Comparison of ENCODE assay signal across 22 cellular contexts in the genomic region with DNA sequence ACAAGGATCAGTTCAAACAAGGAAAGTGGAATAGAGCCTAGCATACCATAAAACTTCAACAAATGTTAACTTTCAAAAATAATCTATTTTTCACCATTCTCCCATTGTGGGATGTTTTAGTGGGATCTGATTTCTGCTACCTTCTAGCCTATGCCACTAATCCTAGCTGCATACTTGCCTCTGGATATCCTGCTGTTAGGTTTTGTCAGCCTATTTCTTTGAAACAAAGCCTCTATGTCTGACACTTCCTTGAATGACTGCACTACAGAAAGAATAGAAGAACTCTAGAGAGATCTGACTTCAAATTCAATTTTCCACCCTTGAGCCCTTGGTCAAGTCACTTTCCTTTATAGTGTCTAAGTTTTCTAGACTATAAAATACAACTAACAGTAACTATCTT.
"Had no signal": no experiment of that assay in that cellular context is flagged by ENCODE, and none has a peak within 500 bp of the region (broad histone marks: within the 10 kb centered on the region; RNA-seq: fewer than 3 reads in every experiment).

No MANE protein-coding gene starts in this region.

- H3K9me3 Mint-ChIP-seq: activated naive CD4-positive, alpha-beta T cell treated with anti-CD3 and anti-CD28 coated beads, Interleukin-2, amount 50 U/mL, for 24 hours; activated naive CD8-positive, alpha-beta T cell treated with anti-CD3 and anti-CD28 coated beads, Interleukin-2, amount 50 U/mL, for 24 hours; activated T-helper 2 cell treated with anti-CD3 and anti-CD28 coated beads, Interferon-gamma antibody, Interleukin-2, Interleukin-4, amounts not matched to agents 10 μg/mL and 5 μg/mL and 100 μg/mL, durations not matched to agents 14 hours and 24 hours and 36 hours; T-helper 2 cell treated with Interferon-gamma antibody and Interleukin-4, amounts not matched to agents 5 μg/mL and 100 μg/mL, for 36 hours had no signal

- H2AFZ ChIP-seq: hepatocyte had no signal

- H3K4me1 ChIP-seq: gastroesophageal sphincter, spleen, suprapubic skin, tibial artery, upper lobe of right lung had no signal

- ATAC-seq: activated CD4-positive, alpha-beta T cell treated with anti-CD3 and anti-CD28 coated beads for 36 hours; activated CD8-positive, alpha-beta memory T cell treated with anti-CD3 and anti-CD28 coated beads, Interleukin-2, amount 10 ng/mL, durations not matched to agents 7 days and 5 days; activated CD8-positive, alpha-beta T cell treated with anti-CD3 and anti-CD28 coated beads, Interleukin-2, amount 10 ng/mL, durations not matched to agents 7 days and 5 days; activated naive CD8-positive, alpha-beta T cell treated with anti-CD3 and anti-CD28 coated beads, Interleukin-2, amount 50 U/mL, for 24 hours; gastroesophageal sphincter; naive thymus-derived CD8-positive, alpha-beta T cell; right cardiac atrium; upper lobe of right lung had no signal

- H3K27ac ChIP-seq: gastroesophageal sphincter, hepatocyte, spleen, suprapubic skin, tibial artery, upper lobe of right lung had no signal

- H3K79me2 ChIP-seq: hepatocyte had no signal

- H3K4me1 Mint-ChIP-seq: activated CD4-positive, alpha-beta T cell treated with anti-CD3 and anti-CD28 coated beads for 36 hours; activated CD8-positive, alpha-beta memory T cell treated with anti-CD3 and anti-CD28 coated beads, Interleukin-2, amount 10 ng/mL, durations not matched to agents 7 days and 5 days; activated naive CD4-positive, alpha-beta T cell treated with anti-CD3 and anti-CD28 coated beads, Interleukin-2, amount 50 U/mL, for 24 hours; activated naive CD8-positive, alpha-beta T cell treated with anti-CD3 and anti-CD28 coated beads, Interleukin-2, amount 50 U/mL, for 24 hours; naive thymus-derived CD8-positive, alpha-beta T cell had no signal

- H3K36me3 ChIP-seq: gastroesophageal sphincter, spleen, suprapubic skin, tibial artery, upper lobe of right lung had no signal

- H3K4me3 Mint-ChIP-seq: activated CD4-positive, alpha-beta T cell treated with anti-CD3 and anti-CD28 coated beads for 36 hours; activated CD8-positive, alpha-beta memory T cell treated with anti-CD3 and anti-CD28 coated beads, Interleukin-2, amount 10 ng/mL, durations not matched to agents 7 days and 5 days; activated CD8-positive, alpha-beta T cell treated with anti-CD3 and anti-CD28 coated beads, Interleukin-2, amount 10 ng/mL, durations not matched to agents 7 days and 5 days; activated naive CD4-positive, alpha-beta T cell treated with anti-CD3 and anti-CD28 coated beads, Interleukin-2, amount 50 U/mL, for 24 hours; activated naive CD8-positive, alpha-beta T cell treated with anti-CD3 and anti-CD28 coated beads, Interleukin-2, amount 50 U/mL, for 24 hours; naive thymus-derived CD8-positive, alpha-beta T cell; T-helper 2 cell treated with Interferon-gamma antibody and Interleukin-4, amounts not matched to agents 5 μg/mL and 100 μg/mL, for 36 hours had no signal

- H3K27me3 ChIP-seq: gastroesophageal sphincter, hepatocyte, spleen, suprapubic skin, tibial artery, upper lobe of right lung had no signal

- H3K36me3 Mint-ChIP-seq: activated CD8-positive, alpha-beta memory T cell treated with anti-CD3 and anti-CD28 coated beads, Interleukin-2, amount 10 ng/mL, durations not matched to agents 7 days and 5 days; activated naive CD4-positive, alpha-beta T cell treated with anti-CD3 and anti-CD28 coated beads, Interleukin-2, amount 50 U/mL, for 24 hours; naive thymus-derived CD8-positive, alpha-beta T cell had no signal

- H3K9me3 ChIP-seq: gastroesophageal sphincter, spleen, suprapubic skin, tibial artery, upper lobe of right lung had no signal

- H3K27me3 Mint-ChIP-seq: activated CD4-positive, alpha-beta T cell treated with anti-CD3 and anti-CD28 coated beads for 36 hours; activated CD8-positive, alpha-beta memory T cell treated with anti-CD3 and anti-CD28 coated beads, Interleukin-2, amount 10 ng/mL, durations not matched to agents 7 days and 5 days; activated naive CD4-positive, alpha-beta T cell treated with anti-CD3 and anti-CD28 coated beads, Interleukin-2, amount 50 U/mL, for 24 hours; activated naive CD8-positive, alpha-beta T cell treated with anti-CD3 and anti-CD28 coated beads, Interleukin-2, amount 50 U/mL, for 24 hours had no signal

- H3K4me3 ChIP-seq: gastroesophageal sphincter, hepatocyte, spleen, suprapubic skin, tibial artery, upper lobe of right lung had no signal

- H3K4me2 ChIP-seq: hepatocyte had no signal

- DNase-seq: activated CD4-positive, alpha-beta T cell treated with anti-CD3 and anti-CD28 coated beads for 36 hours; activated CD4-positive, CD25-positive, alpha-beta regulatory T cell; activated CD8-positive, alpha-beta memory T cell treated with anti-CD3 and anti-CD28 coated beads, Interleukin-2, amount 10 ng/mL, durations not matched to agents 7 days and 5 days; activated CD8-positive, alpha-beta T cell treated with anti-CD3 and anti-CD28 coated beads, Interleukin-2, amount 10 ng/mL, durations not matched to agents 7 days and 5 days; activated naive CD8-positive, alpha-beta T cell treated with anti-CD3 and anti-CD28 coated beads, Interleukin-2, amount 50 U/mL, for 24 hours; activated T-cell treated with anti-CD3 and anti-CD28 coated beads, Interleukin-2, amount 50 U/mL, for 48 hours; amygdala; central memory CD4-positive, alpha-beta T cell; islet precursor cell; naive thymus-derived CD8-positive, alpha-beta T cell; posterior cingulate gyrus; right cardiac atrium; spleen; stimulated activated naive CD4-positive, alpha-beta T cell; tibial artery; upper lobe of right lung had no signal

- H3K27ac Mint-ChIP-seq: activated CD4-positive, alpha-beta T cell treated with anti-CD3 and anti-CD28 coated beads for 36 hours; activated CD8-positive, alpha-beta memory T cell treated with anti-CD3 and anti-CD28 coated beads, Interleukin-2, amount 10 ng/mL, durations not matched to agents 7 days and 5 days; activated CD8-positive, alpha-beta T cell treated with anti-CD3 and anti-CD28 coated beads, Interleukin-2, amount 10 ng/mL, durations not matched to agents 7 days and 5 days; activated naive CD4-positive, alpha-beta T cell treated with anti-CD3 and anti-CD28 coated beads, Interleukin-2, amount 50 U/mL, for 24 hours; activated naive CD8-positive, alpha-beta T cell treated with anti-CD3 and anti-CD28 coated beads, Interleukin-2, amount 50 U/mL, for 24 hours; activated T-helper 2 cell treated with anti-CD3 and anti-CD28 coated beads, Interferon-gamma antibody, Interleukin-2, Interleukin-4, amounts not matched to agents 10 μg/mL and 5 μg/mL and 100 μg/mL, durations not matched to agents 14 hours and 24 hours and 36 hours; naive thymus-derived CD8-positive, alpha-beta T cell; T-helper 2 cell treated with Interferon-gamma antibody and Interleukin-4, amounts not matched to agents 5 μg/mL and 100 μg/mL, for 36 hours had no signal
